Comparison of ENCODE assay signal across 8 cellular contexts in the genomic region with DNA sequence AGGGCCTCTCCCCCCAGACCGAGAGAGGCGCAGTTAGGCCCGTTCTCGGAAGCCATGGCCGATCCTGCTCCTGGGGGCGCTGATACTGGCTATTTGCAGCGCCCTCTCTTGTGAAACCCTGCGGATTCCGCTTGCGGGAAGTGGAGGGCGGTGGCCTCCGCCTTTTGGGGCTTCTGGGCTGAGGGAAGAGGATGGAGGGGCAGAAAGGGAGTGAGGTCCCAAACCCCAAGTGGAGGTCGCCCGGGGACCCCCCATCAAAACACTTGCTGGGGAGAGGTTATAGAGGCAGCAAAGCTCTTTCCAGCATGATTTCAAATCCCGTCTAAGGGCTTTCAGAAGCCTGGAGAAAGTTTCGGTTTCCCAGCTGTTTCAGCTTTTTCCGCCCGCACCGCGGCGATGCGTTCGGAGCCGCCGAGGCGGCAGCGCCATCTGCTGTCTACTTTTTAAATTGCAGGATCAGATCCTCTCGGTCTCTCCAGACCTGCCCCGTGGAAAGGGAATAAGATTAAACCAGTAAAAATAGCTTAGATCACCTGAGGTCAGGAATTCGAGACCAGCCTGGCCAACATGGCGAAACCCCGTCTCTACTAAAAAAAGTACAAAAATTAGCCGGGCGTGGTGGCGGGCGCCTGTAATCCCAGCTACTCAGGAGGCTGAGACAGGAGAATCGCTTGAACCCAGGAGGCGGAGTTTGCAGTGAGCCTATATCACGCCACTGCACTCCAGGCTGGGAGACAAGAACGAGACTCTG. TPM values are rescaled to one million over a fixed set of nuclear protein-coding genes. Genes with fewer than 3 reads are reported as not detected.
DNase-seq lines count a peak whose midpoint lies in the region; ATAC-seq, FAIRE-seq and TF ChIP-seq lines count a peak whose summit lies in the region.

No MANE protein-coding gene starts in this region.

- peak; percentile 93 for TF ChIP-seq CTCF in 22Rv1 (IDR thresholded peaks at IDR 0.05)
- peak; percentile 70 for TF ChIP-seq CTCF in NB4 (IDR thresholded peaks at IDR 0.05; ENCODE audit: low read depth, low read length)
- peak; percentile 70 to 95 (median 81) for TF ChIP-seq CTCF in gastrocnemius medialis (IDR thresholded peaks at IDR 0.05 in 4 of 5, conservative IDR thresholded peaks at IDR 0.05 in 1 of 5)

- no peak overlapping the region for H3K27ac ChIP-seq in 22Rv1
- H3K27ac ChIP-seq in iPS-18a (ENCODE audit: low read length): no peak overlapping the region
- H3K27ac ChIP-seq in gastrocnemius medialis: peak overlapping the region in 3 of 4 donors; percentile 40 to 64 (median 55)

- H3K9me3 ChIP-seq in iPS-18a (ENCODE audit: control insufficient read depth, low read depth, low read length) (no peaks in the 10 kb centered on the region), gastrocnemius medialis (no peaks in the 10 kb centered on the region)

- H3K27me3 ChIP-seq in iPS-18a (ENCODE audit: control insufficient read depth, insufficient read depth, low read length) (no peaks in the 10 kb centered on the region), gastrocnemius medialis (no peaks in the 10 kb centered on the region)

- intact Hi-C loops in gastrocnemius medialis (cut with DNase I; ENCODE audit: low total_unique reads): loop anchor here (1.0 to 5.0 kb wide), 5 partner anchors 73 to 641 kb away; a partner anchor contains a TSS

- H3K4me1 ChIP-seq in iPS-18a (ENCODE audit: control insufficient read depth, low read depth, low read length) (peaks cover 3% of the 10 kb centered on the region), gastrocnemius medialis (peaks cover 16 to 21% of the 10 kb centered on the region in 2 donors)

- H3K4me3 ChIP-seq in NB4 (ENCODE audit: low read depth, low read length) (peak overlapping the region; percentile 48), iPS-18a (ENCODE audit: low read length) (peak overlapping the region; percentile 67), gastrocnemius medialis (peak overlapping the region; percentile 55 to 63 (median 56))

- peak overlapping the region; percentile 19 for H3K9ac ChIP-seq in iPS-18a (ENCODE audit: low read length)

- TF ChIP-seq POLR2A in GM12891 (IDR thresholded peaks at IDR 0.05; ENCODE audit: low read depth, low read length) (no peak), NB4 (IDR thresholded peaks at IDR 0.05; ENCODE audit: extremely low read depth, insufficient read length) (no peak), gastrocnemius medialis (IDR thresholded peaks at IDR 0.05) (no peak)

- in situ Hi-C loops in gastrocnemius medialis (cut with MboI; ENCODE audit: low sequenced_read_pairs in 4 of 4): loop anchor here (5.0 to 25.0 kb wide), 8 partner anchors 139 to 641 kb away; a partner anchor contains a TSS

- ATAC-seq in gastrocnemius medialis: peak; percentile 64 to 75
- no peak for ATAC-seq in GM19351 (IDR thresholded peaks at IDR 0.05; ENCODE audit: unreplicated experiment)

- H3K36me3 ChIP-seq in iPS-18a (ENCODE audit: control insufficient read depth, low read depth, low read length): no peaks in the 10 kb centered on the region
- no peaks in the 10 kb centered on the region for H3K36me3 ChIP-seq in gastrocnemius medialis

- peak; percentile 75 for FAIRE-seq in GM12891 (lab: Jason Lieb, UNC)

- DNase-seq in GM12891 (ENCODE audit: insufficient read length, low spot score) (peak; percentile 60), NB4 (ENCODE audit: low read depth) (peak; percentile 84), UCSD-AML1 (lab: John Stamatoyannopoulos, UW; ENCODE audit: unreplicated experiment) (peak; percentile 86), brain pericyte (ENCODE audit: low read depth, low spot score) (peak; percentile 38), gastrocnemius medialis (peak; percentile 47 to 55)

TF ChIP-seq in GM12891, 5 proteins besides CTCF, POLR2A, EP300 and RAD21:
- TF ChIP-seq SPI1 (IDR thresholded peaks at IDR 0.05; ENCODE audit: low read depth, low read length) (no peak), POLR2AphosphoS5 (IDR thresholded peaks at IDR 0.05; ENCODE audit: low read depth, low read length) (no peak), TAF1 (IDR thresholded peaks at IDR 0.05; ENCODE audit: low read depth, low read length) (no peak), PAX5 (IDR thresholded peaks at IDR 0.05; ENCODE audit: insufficient read depth, low read length, severe bottlenecking) (no peak), POU2F2 (IDR thresholded peaks at IDR 0.05; ENCODE audit: low read depth, low read length) (no peak)

RNA-seq across cellular contexts. Expression of a gene that starts 15.8 kb away (rescaled TPM):
- 16.6 TPM for polyA plus RNA-seq in GM12891 (2012; ENCODE audit: low read depth, missing spikeins)
- 1 to 10 TPM in 3 of 4 donors, under 1 TPM in 1; 0.17 to 4.0 (median 1.9) TPM for total RNA-seq in gastrocnemius medialis

RNA-seq across cellular contexts. Expression of a gene that starts 28.1 kb away (rescaled TPM):
- polyA plus RNA-seq in GM12891 (2012; ENCODE audit: low read depth, missing spikeins): 9.7 TPM
- 1 to 10 TPM in 3 of 4 donors, under 1 TPM in 1; 0.27 to 2.1 (median 1.7) TPM for total RNA-seq in gastrocnemius medialis

Comparison
In these comparisons a context has a peak if more than half of its experiments do, and no peak if none do; other contexts are left out.
1. H3K27ac ChIP-seq: peak in gastrocnemius medialis (3 of 4); none in 22Rv1 (single experiment) and iPS-18a (single experiment).
2. Peak in every context shown above with its lines, with median percentiles within 50 percentile points of each other: CTCF ChIP-seq, DNase-seq and H3K4me3 ChIP-seq.